Comparison of ENCODE assay signal across 18 cellular contexts in the genomic region with DNA sequence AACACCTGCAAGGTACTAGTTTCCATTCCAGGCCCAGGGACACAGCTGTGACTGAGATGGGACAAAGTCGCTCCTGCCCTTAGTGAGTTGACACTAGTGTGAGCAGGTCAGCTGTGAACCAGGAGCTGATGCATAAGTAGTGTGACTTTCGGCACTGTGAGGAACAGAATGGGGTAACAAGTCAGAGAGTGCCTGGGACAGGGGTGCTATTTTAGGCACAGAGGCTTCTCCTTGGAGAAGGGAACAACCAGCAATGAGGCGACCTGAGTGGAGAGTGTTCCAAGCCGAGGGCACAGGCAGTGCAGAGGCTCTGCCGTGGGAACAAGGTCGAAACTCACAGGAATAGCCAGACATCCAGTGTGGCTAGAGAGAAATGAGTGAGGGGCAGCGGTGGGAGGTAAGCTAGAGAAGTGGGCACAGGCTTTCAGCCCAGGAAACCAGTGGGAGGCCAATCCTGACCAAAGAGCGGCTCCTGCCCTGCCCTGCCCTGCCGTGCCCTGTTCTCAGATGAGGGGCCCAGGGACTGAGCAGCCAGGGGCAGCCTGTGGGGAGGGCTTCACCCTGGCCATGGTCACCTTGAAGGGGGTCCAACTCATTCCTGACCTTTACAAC. TPM values are rescaled to one million over a fixed set of nuclear protein-coding genes. Genes with fewer than 3 reads are reported as not detected.
DNase-seq lines count a peak whose midpoint lies in the region; ATAC-seq and TF ChIP-seq lines count a peak whose summit lies in the region.
"Had no signal": no experiment of that assay in that cellular context is flagged by ENCODE, and none has a peak within 500 bp of the region (broad histone marks: within the 10 kb centered on the region; RNA-seq: fewer than 3 reads in every experiment).

No MANE protein-coding gene starts in this region.

- no peak overlapping the region for H3K4me3 Mint-ChIP-seq in activated naive CD4-positive, alpha-beta T cell treated with anti-CD3 and anti-CD28 coated beads for 36 hours
- no peak overlapping the region for H3K4me3 Mint-ChIP-seq in T-helper 17 cell
- H3K4me3 Mint-ChIP-seq in stimulated activated effector memory CD8-positive, alpha-beta T cell treated with anti-CD3 and anti-CD28 coated beads, Interleukin-12 subunit alpha, Interleukin-12 subunit beta, amount 100 ng/mL, for 72 hours = no peak overlapping the region
- H3K4me3 Mint-ChIP-seq: B cell; CD8-positive, alpha-beta T cell had no signal

- H3K27me3 Mint-ChIP-seq in activated naive CD4-positive, alpha-beta T cell treated with anti-CD3 and anti-CD28 coated beads for 36 hours (ENCODE audit: low read depth) = no peaks in the 10 kb centered on the region
- H3K27me3 Mint-ChIP-seq in T-helper 17 cell = no peaks in the 10 kb centered on the region
- H3K27me3 Mint-ChIP-seq: B cell had no signal

- H3K9ac ChIP-seq in mesendoderm (ENCODE audit: low read length) = no peak overlapping the region
- H3K9ac ChIP-seq: GM23248 had no signal

- no peaks in the 10 kb centered on the region for H3K4me1 ChIP-seq in heart right ventricle
- no peaks in the 10 kb centered on the region for H3K4me1 ChIP-seq in mesendoderm (ENCODE audit: control insufficient read depth, low read depth, low read length)
- no peaks in the 10 kb centered on the region for H3K4me1 ChIP-seq in ascending aorta

- H3K36me3 ChIP-seq in heart right ventricle (peaks cover 0 to 39% (median 5%) of the 10 kb centered on the region in 9 donors), mesendoderm (ENCODE audit: control insufficient read depth, insufficient read depth, low read length) (no peaks in the 10 kb centered on the region), ascending aorta (peaks cover 7 to 8% of the 10 kb centered on the region in 2 donors)

- no peak overlapping the region for H3K4me2 ChIP-seq in mesendoderm (ENCODE audit: low read length)

- no peaks in the 10 kb centered on the region for H3K9me3 ChIP-seq in T-helper 17 cell (ENCODE audit: control insufficient read depth, low read length, poor library complexity, severe bottlenecking)
- no peaks in the 10 kb centered on the region for H3K9me3 ChIP-seq in heart right ventricle
- no peaks in the 10 kb centered on the region for H3K9me3 ChIP-seq in ascending aorta

- no peak overlapping the region for H3K4ac ChIP-seq in mesendoderm (ENCODE audit: low read depth, low read length)

- no peak overlapping the region for H2BK15ac ChIP-seq in mesendoderm (replicated peaks; ENCODE audit: low read depth)

- WGBS in heart right ventricle, 2 donors = 83 to 84% methylated on average over 9 of the region's 9 CpGs
- WGBS in mesendoderm (ENCODE audit: extremely low coverage, insufficient coverage, low lambda C conversion rate) = no CpG with 5 or more reads among the region's 9 CpGs

- H3K23ac ChIP-seq in mesendoderm (ENCODE audit: low read length) = no peak overlapping the region

- H2AK5ac ChIP-seq in mesendoderm (ENCODE audit: low read length) = no peak overlapping the region

- H3K27me3 ChIP-seq in heart right ventricle (no peaks in the 10 kb centered on the region), mesendoderm (ENCODE audit: insufficient read depth, low read length, poor library complexity) (no peaks in the 10 kb centered on the region), ascending aorta (no peaks in the 10 kb centered on the region)

- no peak overlapping the region for H3K56ac ChIP-seq in mesendoderm (ENCODE audit: low read length)

- H4K5ac ChIP-seq in mesendoderm (ENCODE audit: low read length) = no peak overlapping the region

- H2BK5ac ChIP-seq in mesendoderm (ENCODE audit: low read length) = no peak overlapping the region

- no peaks in the 10 kb centered on the region for H3K79me1 ChIP-seq in mesendoderm (ENCODE audit: low read length)

- intact Hi-C loops in activated naive CD4-positive, alpha-beta T cell treated with anti-CD3 and anti-CD28 coated beads for 36 hours (cut with micrococcal nuclease) = no loop called here
- intact Hi-C loops in heart right ventricle (cut with DNase I) (loop anchor here in 1 of 10 donors (5.0 kb wide), 1 partner anchor 33 kb away; no protein-coding TSS in a partner anchor), ascending aorta (cut with DNase I) (no loop called here)

- H3K27ac ChIP-seq in heart right ventricle (no peak overlapping the region), mesendoderm (ENCODE audit: low read depth, low read length) (no peak overlapping the region), ascending aorta (no peak overlapping the region)
- H3K27ac ChIP-seq: GM23248 had no signal

- H4K8ac ChIP-seq in mesendoderm (ENCODE audit: low read depth, low read length) = no peak overlapping the region

- no peaks in the 10 kb centered on the region for H3K9me3 Mint-ChIP-seq in activated naive CD4-positive, alpha-beta T cell treated with anti-CD3 and anti-CD28 coated beads, Interleukin-2, amount 50 U/mL, for 72 hours
- no peaks in the 10 kb centered on the region for H3K9me3 Mint-ChIP-seq in activated naive CD4-positive, alpha-beta T cell treated with anti-CD3 and anti-CD28 coated beads for 36 hours
- H3K9me3 Mint-ChIP-seq in stimulated activated effector memory CD8-positive, alpha-beta T cell treated with anti-CD3 and anti-CD28 coated beads, Interleukin-12 subunit alpha, Interleukin-12 subunit beta, amount 100 ng/mL, for 72 hours = no peaks in the 10 kb centered on the region
- H3K9me3 Mint-ChIP-seq: CD8-positive, alpha-beta T cell had no signal

- H3K36me3 Mint-ChIP-seq in activated naive CD4-positive, alpha-beta T cell treated with anti-CD3 and anti-CD28 coated beads, Interleukin-2, amount 50 U/mL, for 72 hours = no peaks in the 10 kb centered on the region
- H3K36me3 Mint-ChIP-seq in activated naive CD4-positive, alpha-beta T cell treated with anti-CD3 and anti-CD28 coated beads for 36 hours (ENCODE audit: low read depth) = no peaks in the 10 kb centered on the region
- H3K36me3 Mint-ChIP-seq in T-helper 17 cell (ENCODE audit: low read depth) = peaks cover 4% of the 10 kb centered on the region
- peaks cover 26% of the 10 kb centered on the region for H3K36me3 Mint-ChIP-seq in stimulated activated effector memory CD8-positive, alpha-beta T cell treated with anti-CD3 and anti-CD28 coated beads, Interleukin-12 subunit alpha, Interleukin-12 subunit beta, amount 100 ng/mL, for 72 hours

- peak overlapping the region; percentile 2 to 65 for H3K27ac Mint-ChIP-seq in activated naive CD4-positive, alpha-beta T cell treated with anti-CD3 and anti-CD28 coated beads, Interleukin-2, amount 50 U/mL, for 72 hours
- no peak overlapping the region for H3K27ac Mint-ChIP-seq in activated naive CD4-positive, alpha-beta T cell treated with anti-CD3 and anti-CD28 coated beads for 36 hours
- peak overlapping the region; percentile 6 for H3K27ac Mint-ChIP-seq in T-helper 17 cell
- H3K27ac Mint-ChIP-seq in stimulated activated effector memory CD8-positive, alpha-beta T cell treated with anti-CD3 and anti-CD28 coated beads, Interleukin-12 subunit alpha, Interleukin-12 subunit beta, amount 100 ng/mL, for 72 hours = peak overlapping the region; percentile 83
- H3K27ac Mint-ChIP-seq: B cell; CD8-positive, alpha-beta T cell had no signal

- no peak overlapping the region for H2BK120ac ChIP-seq in mesendoderm (ENCODE audit: low read depth, low read length)

- no peak for TF ChIP-seq CTCF in heart right ventricle (IDR thresholded peaks at IDR 0.05)
- no peak for TF ChIP-seq CTCF in ascending aorta (IDR thresholded peaks at IDR 0.05)

- CTCF ChIA-PET in activated naive CD4-positive, alpha-beta T cell treated with anti-CD3 and anti-CD28 coated beads for 36 hours (lab: Charles Lee) = interaction anchor here (2.4 kb wide), 1 partner anchor 9 kb away, joined by 12 read pairs; no protein-coding TSS in a partner anchor

- DNase-seq in activated naive CD4-positive, alpha-beta T cell treated with anti-CD3 and anti-CD28 coated beads, Interleukin-2, amount 50 U/mL, for 72 hours (ENCODE audit: low spot score in 2 of 2) = no peak
- no peak for DNase-seq in activated naive CD4-positive, alpha-beta T cell treated with anti-CD3 and anti-CD28 coated beads for 36 hours
- DNase-seq in T-helper 17 cell (no peak), heart right ventricle (no peak), mesendoderm (no peak), ascending aorta (ENCODE audit: low spot score in 2 of 2) (no peak), NCI-H128 (lab: John Stamatoyannopoulos, UW; ENCODE audit: unreplicated experiment) (no peak)
- DNase-seq in stimulated activated effector memory CD8-positive, alpha-beta T cell treated with anti-CD3 and anti-CD28 coated beads, Interleukin-12 subunit alpha, Interleukin-12 subunit beta, amount 100 ng/mL, for 72 hours (ENCODE audit: low spot score in 2 of 2) = no peak
- DNase-seq: 8988T; CD8-positive, alpha-beta T cell; DMS53; GM23248; MM.1S; NCI-H1092; NCI-H2081 had no signal

- no peak for ATAC-seq in activated naive CD4-positive, alpha-beta T cell treated with anti-CD3 and anti-CD28 coated beads, Interleukin-2, amount 50 U/mL, for 72 hours
- ATAC-seq in T-helper 17 cell (no peak), heart right ventricle (peak in 5 of 8 donors; percentile 14 to 72 (median 42))
- peak; percentile 20 for ATAC-seq in stimulated activated effector memory CD8-positive, alpha-beta T cell treated with anti-CD3 and anti-CD28 coated beads, Interleukin-12 subunit alpha, Interleukin-12 subunit beta, amount 100 ng/mL, for 72 hours
- ATAC-seq: CD8-positive, alpha-beta T cell; HCT116; Panc1 had no signal

- H3K4me1 Mint-ChIP-seq in activated naive CD4-positive, alpha-beta T cell treated with anti-CD3 and anti-CD28 coated beads for 36 hours (ENCODE audit: low read depth) = no peaks in the 10 kb centered on the region
- no peaks in the 10 kb centered on the region for H3K4me1 Mint-ChIP-seq in T-helper 17 cell
- H3K4me1 Mint-ChIP-seq in stimulated activated effector memory CD8-positive, alpha-beta T cell treated with anti-CD3 and anti-CD28 coated beads, Interleukin-12 subunit alpha, Interleukin-12 subunit beta, amount 100 ng/mL, for 72 hours = no peaks in the 10 kb centered on the region
- H3K4me1 Mint-ChIP-seq: B cell had no signal

- H3K18ac ChIP-seq in mesendoderm (ENCODE audit: low read length) = no peak overlapping the region

- H3K79me2 ChIP-seq in mesendoderm (ENCODE audit: control insufficient read depth, insufficient read depth, low read length) = no peaks in the 10 kb centered on the region

- H3K4me3 ChIP-seq in heart right ventricle (no peak overlapping the region), mesendoderm (ENCODE audit: low read length) (no peak overlapping the region), ascending aorta (no peak overlapping the region)
- H3K4me3 ChIP-seq: GM23248 had no signal

RNA-seq across cellular contexts. Expression of gene DNAH1, which starts 14.2 kb away (rescaled TPM):
- total RNA-seq in activated naive CD4-positive, alpha-beta T cell treated with anti-CD3 and anti-CD28 coated beads, Interleukin-2, amount 50 U/mL, for 72 hours = 10 to 100 TPM; 17.5 to 19.8 TPM
- total RNA-seq in activated naive CD4-positive, alpha-beta T cell treated with anti-CD3 and anti-CD28 coated beads for 36 hours = 1 to 10 TPM; 9.4 TPM
- total RNA-seq in T-helper 17 cell = 10 to 100 TPM; 50.3 to 58.5 TPM
- total RNA-seq in heart right ventricle = 1 to 10 TPM; 1.5 to 5.9 (median 2.8) TPM
- 1 to 10 TPM in 1 of 2 donors, under 1 TPM in 1; 0.99 to 6.4 TPM for polyA plus RNA-seq in heart right ventricle
- polyA plus RNA-seq in mesendoderm (2013, experiment 1 of 2) = 0.04 TPM
- polyA plus RNA-seq in mesendoderm (2013, experiment 2 of 2) = 0.15 TPM
- 7.6 TPM for total RNA-seq in ascending aorta

RNA-seq across cellular contexts. Expression of gene GLYCTK, which starts 42.7 kb away (rescaled TPM):
- 10 to 100 TPM; 20.4 to 24.1 TPM for total RNA-seq in activated naive CD4-positive, alpha-beta T cell treated with anti-CD3 and anti-CD28 coated beads, Interleukin-2, amount 50 U/mL, for 72 hours
- total RNA-seq in activated naive CD4-positive, alpha-beta T cell treated with anti-CD3 and anti-CD28 coated beads for 36 hours = 10 to 100 TPM; 25.9 to 27.7 TPM
- 10 to 100 TPM; 30.6 to 42.2 TPM for total RNA-seq in T-helper 17 cell
- total RNA-seq in heart right ventricle = 1 to 10 TPM; 4.3 to 9.2 (median 4.9) TPM
- 1 to 10 TPM; 6.7 to 8.4 TPM for polyA plus RNA-seq in heart right ventricle
- 3.5 TPM for polyA plus RNA-seq in mesendoderm (2013, experiment 1 of 2)
- polyA plus RNA-seq in mesendoderm (2013, experiment 2 of 2) = 3.3 TPM
- 15.5 TPM for total RNA-seq in ascending aorta

RNA-seq across cellular contexts. Expression of gene WDR82, which starts 51.9 kb away (rescaled TPM):
- total RNA-seq in activated naive CD4-positive, alpha-beta T cell treated with anti-CD3 and anti-CD28 coated beads, Interleukin-2, amount 50 U/mL, for 72 hours = 100 to 1,000 TPM in 1 of 2 donors, 10 to 100 TPM in 1; 96.6 to 129 TPM
- 100 to 1,000 TPM; 176 to 177 TPM for total RNA-seq in activated naive CD4-positive, alpha-beta T cell treated with anti-CD3 and anti-CD28 coated beads for 36 hours
- total RNA-seq in T-helper 17 cell = 100 to 1,000 TPM; 109 to 114 TPM
- 10 to 100 TPM; 59.0 to 78.4 (median 71.6) TPM for total RNA-seq in heart right ventricle
- polyA plus RNA-seq in heart right ventricle = 10 to 100 TPM; 19.3 to 33.5 TPM
- polyA plus RNA-seq in mesendoderm (2013, experiment 1 of 2) = 39.2 TPM
- polyA plus RNA-seq in mesendoderm (2013, experiment 2 of 2) = 38.6 TPM
- total RNA-seq in ascending aorta = 42.0 TPM

Comparison
In these comparisons a context has a peak if more than half of its experiments do, and no peak if none do; other contexts are left out.
1. ATAC-seq: peak in heart right ventricle (5 of 8) and stimulated activated effector memory CD8-positive, alpha-beta T cell treated with anti-CD3 and anti-CD28 coated beads, Interleukin-12 subunit alpha, Interleukin-12 subunit beta, amount 100 ng/mL, for 72 hours (single experiment); none in activated naive CD4-positive, alpha-beta T cell treated with anti-CD3 and anti-CD28 coated beads, Interleukin-2, amount 50 U/mL, for 72 hours (0 of 2) and T-helper 17 cell (single experiment).